ENCODE assay signal across 1 cellular context in genomic region chr6:8108031-8108660, GRCh38.
TF ChIP-seq lines count a peak whose summit lies in the region.

No MANE protein-coding gene starts in this region.

TF ChIP-seq in HepG2, 621 proteins besides CTCF, POLR2A, EP300 and RAD21 (continued from another document and continues in another):
- TF ChIP-seq GMEB2 (CRISPR knock-in tag; IDR thresholded peaks at IDR 0.05; ENCODE audit: low read depth) = 0 out of 2 replicates have a peak, but pooled peaks have one; percentile 31
- TF ChIP-seq HMG20B (CRISPR knock-in tag; conservative IDR thresholded peaks at IDR 0.05) = 0 out of 2 replicates have a peak, but pooled peaks have one; percentile 52
- peak; percentile 46; the same call in 1 of the 2 replicates for TF ChIP-seq MAX (IDR thresholded peaks at IDR 0.05)
- TF ChIP-seq JUNB (CRISPR knock-in tag; IDR thresholded peaks at IDR 0.05; ENCODE audit: borderline replicate concordance) = peak; percentile 65; the same call in 1 of the 2 replicates
- TF ChIP-seq ZNF224 (CRISPR knock-in tag; IDR thresholded peaks at IDR 0.05) = no peak
- TF ChIP-seq, protein P1, sequence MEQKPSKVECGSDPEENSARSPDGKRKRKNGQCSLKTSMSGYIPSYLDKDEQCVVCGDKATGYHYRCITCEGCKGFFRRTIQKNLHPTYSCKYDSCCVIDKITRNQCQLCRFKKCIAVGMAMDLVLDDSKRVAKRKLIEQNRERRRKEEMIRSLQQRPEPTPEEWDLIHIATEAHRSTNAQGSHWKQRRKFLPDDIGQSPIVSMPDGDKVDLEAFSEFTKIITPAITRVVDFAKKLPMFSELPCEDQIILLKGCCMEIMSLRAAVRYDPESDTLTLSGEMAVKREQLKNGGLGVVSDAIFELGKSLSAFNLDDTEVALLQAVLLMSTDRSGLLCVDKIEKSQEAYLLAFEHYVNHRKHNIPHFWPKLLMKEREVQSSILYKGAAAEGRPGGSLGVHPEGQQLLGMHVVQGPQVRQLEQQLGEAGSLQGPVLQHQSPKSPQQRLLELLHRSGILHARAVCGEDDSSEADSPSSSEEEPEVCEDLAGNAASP (CRISPR knock-in tag; IDR thresholded peaks at IDR 0.05; ENCODE audit: borderline replicate concordance) = no peak
- peak; percentile 27; the same call in 1 of the 2 replicates for TF ChIP-seq ZNF292 (CRISPR knock-in tag; IDR thresholded peaks at IDR 0.05; ENCODE audit: borderline replicate concordance, low read depth)
- TF ChIP-seq KDM5B (CRISPR knock-in tag; IDR thresholded peaks at IDR 0.05; ENCODE audit: borderline replicate concordance) = 0 out of 2 replicates have a peak, but pooled peaks have one; percentile 37
- no peak for TF ChIP-seq ZNF629 (CRISPR knock-in tag; conservative IDR thresholded peaks at IDR 0.05)
- TF ChIP-seq XBP1 (CRISPR knock-in tag; IDR thresholded peaks at IDR 0.05) = no peak
- TF ChIP-seq ZKSCAN8 (CRISPR knock-in tag; IDR thresholded peaks at IDR 0.05; ENCODE audit: borderline replicate concordance) = peak; percentile 94; the same call in 1 of the 2 replicates
- TF ChIP-seq, protein P2, sequence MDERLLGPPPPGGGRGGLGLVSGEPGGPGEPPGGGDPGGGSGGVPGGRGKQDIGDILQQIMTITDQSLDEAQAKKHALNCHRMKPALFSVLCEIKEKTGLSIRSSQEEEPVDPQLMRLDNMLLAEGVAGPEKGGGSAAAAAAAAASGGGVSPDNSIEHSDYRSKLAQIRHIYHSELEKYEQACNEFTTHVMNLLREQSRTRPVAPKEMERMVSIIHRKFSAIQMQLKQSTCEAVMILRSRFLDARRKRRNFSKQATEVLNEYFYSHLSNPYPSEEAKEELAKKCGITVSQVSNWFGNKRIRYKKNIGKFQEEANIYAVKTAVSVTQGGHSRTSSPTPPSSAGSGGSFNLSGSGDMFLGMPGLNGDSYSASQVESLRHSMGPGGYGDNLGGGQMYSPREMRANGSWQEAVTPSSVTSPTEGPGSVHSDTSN (CRISPR knock-in tag; IDR thresholded peaks at IDR 0.05) = no peak
- TF ChIP-seq ZNF790 (CRISPR knock-in tag; IDR thresholded peaks at IDR 0.05; ENCODE audit: borderline replicate concordance) = no peak
- peak; percentile 99 for TF ChIP-seq FOSL2 (CRISPR knock-in tag; IDR thresholded peaks at IDR 0.05)
- TF ChIP-seq TEAD3 (CRISPR knock-in tag; optimal IDR thresholded peaks at IDR 0.05; ENCODE audit: borderline replicate concordance) = peak; percentile 89
- TF ChIP-seq POLR2AphosphoS2 (IDR thresholded peaks at IDR 0.05; ENCODE audit: low read depth, low read length) = no peak
- TF ChIP-seq U2AF2 (IDR thresholded peaks at IDR 0.05; ENCODE audit: low read depth, low read length) = no peak
- peak; percentile 65 for TF ChIP-seq PAXIP1 (CRISPR knock-in tag; conservative IDR thresholded peaks at IDR 0.05)
- peak; percentile 83 for TF ChIP-seq GATAD2A (CRISPR knock-in tag; IDR thresholded peaks at IDR 0.05)
- TF ChIP-seq, protein P3, sequence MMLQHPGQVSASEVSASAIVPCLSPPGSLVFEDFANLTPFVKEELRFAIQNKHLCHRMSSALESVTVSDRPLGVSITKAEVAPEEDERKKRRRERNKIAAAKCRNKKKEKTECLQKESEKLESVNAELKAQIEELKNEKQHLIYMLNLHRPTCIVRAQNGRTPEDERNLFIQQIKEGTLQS (CRISPR knock-in tag; IDR thresholded peaks at IDR 0.05) = peak; percentile 89
- TF ChIP-seq BRCA1 (CRISPR knock-in tag; IDR thresholded peaks at IDR 0.05) = no peak
- peak; percentile 36 for TF ChIP-seq POGZ (CRISPR knock-in tag; IDR thresholded peaks at IDR 0.05)
- no peak; the same call in 1 of the 2 replicates for TF ChIP-seq ZFX (CRISPR knock-in tag; IDR thresholded peaks at IDR 0.05; ENCODE audit: low read depth)
- TF ChIP-seq, protein P4, sequence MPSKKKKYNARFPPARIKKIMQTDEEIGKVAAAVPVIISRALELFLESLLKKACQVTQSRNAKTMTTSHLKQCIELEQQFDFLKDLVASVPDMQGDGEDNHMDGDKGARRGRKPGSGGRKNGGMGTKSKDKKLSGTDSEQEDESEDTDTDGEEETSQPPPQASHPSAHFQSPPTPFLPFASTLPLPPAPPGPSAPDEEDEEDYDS (CRISPR knock-in tag; IDR thresholded peaks at IDR 0.05) = peak; percentile 57; the same call in 1 of the 2 replicates
- no peak for TF ChIP-seq ZKSCAN1 (IDR thresholded peaks at IDR 0.05; ENCODE audit: low read length)
- no peak for TF ChIP-seq NFYB (CRISPR knock-in tag; IDR thresholded peaks at IDR 0.05)
- peak; percentile 40 for TF ChIP-seq KAT8 (CRISPR knock-in tag; IDR thresholded peaks at IDR 0.05)
- TF ChIP-seq, protein P5, sequence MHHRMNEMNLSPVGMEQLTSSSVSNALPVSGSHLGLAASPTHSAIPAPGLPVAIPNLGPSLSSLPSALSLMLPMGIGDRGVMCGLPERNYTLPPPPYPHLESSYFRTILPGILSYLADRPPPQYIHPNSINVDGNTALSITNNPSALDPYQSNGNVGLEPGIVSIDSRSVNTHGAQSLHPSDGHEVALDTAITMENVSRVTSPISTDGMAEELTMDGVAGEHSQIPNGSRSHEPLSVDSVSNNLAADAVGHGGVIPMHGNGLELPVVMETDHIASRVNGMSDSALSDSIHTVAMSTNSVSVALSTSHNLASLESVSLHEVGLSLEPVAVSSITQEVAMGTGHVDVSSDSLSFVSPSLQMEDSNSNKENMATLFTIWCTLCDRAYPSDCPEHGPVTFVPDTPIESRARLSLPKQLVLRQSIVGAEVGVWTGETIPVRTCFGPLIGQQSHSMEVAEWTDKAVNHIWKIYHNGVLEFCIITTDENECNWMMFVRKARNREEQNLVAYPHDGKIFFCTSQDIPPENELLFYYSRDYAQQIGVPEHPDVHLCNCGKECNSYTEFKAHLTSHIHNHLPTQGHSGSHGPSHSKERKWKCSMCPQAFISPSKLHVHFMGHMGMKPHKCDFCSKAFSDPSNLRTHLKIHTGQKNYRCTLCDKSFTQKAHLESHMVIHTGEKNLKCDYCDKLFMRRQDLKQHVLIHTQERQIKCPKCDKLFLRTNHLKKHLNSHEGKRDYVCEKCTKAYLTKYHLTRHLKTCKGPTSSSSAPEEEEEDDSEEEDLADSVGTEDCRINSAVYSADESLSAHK (CRISPR knock-in tag; IDR thresholded peaks at IDR 0.05; ENCODE audit: borderline replicate concordance) = no peak
- TF ChIP-seq ZC3H13 (CRISPR knock-in tag; IDR thresholded peaks at IDR 0.05) = no peak
- no peak for TF ChIP-seq ZNF180 (CRISPR knock-in tag; IDR thresholded peaks at IDR 0.05; ENCODE audit: borderline replicate concordance, low read depth)
- peak; percentile 5; the same call in 1 of the 2 replicates for TF ChIP-seq HNF4A (CRISPR knock-in tag; IDR thresholded peaks at IDR 0.05)
- TF ChIP-seq YY1 (IDR thresholded peaks at IDR 0.05; ENCODE audit: insufficient read depth, insufficient replicate concordance, low read depth, low read length) = no peak
- peak; percentile 88 for TF ChIP-seq MAFF (IDR thresholded peaks at IDR 0.05; ENCODE audit: low read depth, low read length)
- TF ChIP-seq FOXO1 (CRISPR knock-in tag; IDR thresholded peaks at IDR 0.05) = peak; percentile 94
- peak; percentile 73; the same call in 1 of the 2 replicates for TF ChIP-seq ZSCAN21 (CRISPR knock-in tag; IDR thresholded peaks at IDR 0.05; ENCODE audit: borderline replicate concordance)
- TF ChIP-seq KLF9 (CRISPR knock-in tag; IDR thresholded peaks at IDR 0.05; ENCODE audit: low read depth) = no peak
- TF ChIP-seq ZNF503 (CRISPR knock-in tag; IDR thresholded peaks at IDR 0.05) = peak; percentile 35; the same call in 1 of the 2 replicates
- TF ChIP-seq, protein P6, sequence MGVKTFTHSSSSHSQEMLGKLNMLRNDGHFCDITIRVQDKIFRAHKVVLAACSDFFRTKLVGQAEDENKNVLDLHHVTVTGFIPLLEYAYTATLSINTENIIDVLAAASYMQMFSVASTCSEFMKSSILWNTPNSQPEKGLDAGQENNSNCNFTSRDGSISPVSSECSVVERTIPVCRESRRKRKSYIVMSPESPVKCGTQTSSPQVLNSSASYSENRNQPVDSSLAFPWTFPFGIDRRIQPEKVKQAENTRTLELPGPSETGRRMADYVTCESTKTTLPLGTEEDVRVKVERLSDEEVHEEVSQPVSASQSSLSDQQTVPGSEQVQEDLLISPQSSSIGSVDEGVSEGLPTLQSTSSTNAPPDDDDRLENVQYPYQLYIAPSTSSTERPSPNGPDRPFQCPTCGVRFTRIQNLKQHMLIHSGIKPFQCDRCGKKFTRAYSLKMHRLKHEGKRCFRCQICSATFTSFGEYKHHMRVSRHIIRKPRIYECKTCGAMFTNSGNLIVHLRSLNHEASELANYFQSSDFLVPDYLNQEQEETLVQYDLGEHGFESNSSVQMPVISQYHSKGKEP (CRISPR knock-in tag; IDR thresholded peaks at IDR 0.05) = no peak
- TF ChIP-seq, protein P7, sequence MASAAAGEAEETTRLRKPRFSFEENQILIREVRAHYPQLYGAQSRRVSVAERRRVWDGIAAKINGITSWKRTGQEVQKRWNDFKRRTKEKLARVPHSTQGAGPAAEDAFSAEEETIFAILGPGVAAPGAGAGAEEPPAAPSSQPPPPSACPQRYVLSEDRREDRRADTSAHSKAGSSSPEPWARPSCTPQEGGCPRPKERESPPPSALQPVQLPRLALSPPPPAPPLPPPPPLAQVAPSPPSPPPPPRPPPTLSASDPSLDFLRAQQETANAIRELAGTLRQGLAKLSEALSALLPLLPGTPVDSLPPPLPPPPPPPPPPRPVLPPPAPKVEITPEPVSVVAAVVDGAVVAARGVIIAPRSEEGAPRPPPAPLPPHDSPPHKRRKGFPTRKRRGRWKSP (CRISPR knock-in tag; IDR thresholded peaks at IDR 0.05) = peak; percentile 47; the same call in 1 of the 2 replicates
- peak; percentile 70; the same call in 1 of the 2 replicates for TF ChIP-seq HMG20A (CRISPR knock-in tag; IDR thresholded peaks at IDR 0.05; ENCODE audit: borderline replicate concordance)
